ENCODE assay signal across 16 cellular contexts in genomic region chr15:29401644-29402043, GRCh38.
DNase-seq lines count a peak whose midpoint lies in the region; ATAC-seq and TF ChIP-seq lines count a peak whose summit lies in the region.
"Had no signal": no experiment of that assay in that cellular context is flagged by ENCODE, and none has a peak within 500 bp of the region (broad histone marks: within the 10 kb centered on the region; RNA-seq: fewer than 3 reads in every experiment).

No MANE protein-coding gene starts in this region.

- H3K27ac ChIP-seq in 22Rv1 (peak overlapping the region; percentile 66), GM23338 (ENCODE audit: low read depth) (peak overlapping the region; percentile 35; the same call in 1 of the 2 replicates), muscle layer of colon (ENCODE audit: low read depth, low read length) (peak overlapping the region; percentile 48)

- H3K27ac Mint-ChIP-seq in GM23338 (no peak overlapping the region), WTC11 (peak overlapping the region; percentile 77; the same call in 1 of the 2 replicates)
- H3K27ac Mint-ChIP-seq in activated CD8-positive, alpha-beta memory T cell treated with anti-CD3 and anti-CD28 coated beads, Interleukin-2, amount 10 ng/mL, durations not matched to agents 7 days and 5 days, result no peak overlapping the region
- H3K27ac Mint-ChIP-seq: CD4-positive, CD25-positive, alpha-beta regulatory T cell had no signal

- H3K9me3 ChIP-seq in muscle layer of colon (ENCODE audit: low read length), result no peaks in the 10 kb centered on the region
- H3K9me3 ChIP-seq: BLaER1 treated with 17β-estradiol and CSF1 and Interleukin-3, amounts not matched to agents 10 nM and 100 nM had no signal

- H3K4me3 ChIP-seq in GM23338, result no peak overlapping the region
- no peak overlapping the region for H3K4me3 ChIP-seq in muscle layer of colon (ENCODE audit: low read depth in 1 of 2, low read length in 2 of 2)
- H3K4me3 ChIP-seq: BLaER1 treated with 17β-estradiol and CSF1 and Interleukin-3, amounts not matched to agents 10 nM and 100 nM had no signal

- peak overlapping the region; percentile 56 for H3K4me2 ChIP-seq in GM23338
- H3K4me2 ChIP-seq: BLaER1 treated with 17β-estradiol and CSF1 and Interleukin-3, amounts not matched to agents 10 nM and 100 nM had no signal

- H3K36me3 ChIP-seq in GM23338 (ENCODE audit: insufficient read depth) (no peaks in the 10 kb centered on the region), muscle layer of colon (ENCODE audit: insufficient read depth, low read length) (no peaks in the 10 kb centered on the region)
- H3K36me3 ChIP-seq: BLaER1 treated with 17β-estradiol and CSF1 and Interleukin-3, amounts not matched to agents 10 nM and 100 nM had no signal

- H3K9me2 ChIP-seq in GM23338 (ENCODE audit: insufficient read depth), result no peaks in the 10 kb centered on the region

- POLR2A ChIA-PET in WTC11 (lab: Charles Lee), result no interaction called here

- no peak overlapping the region for H3K9ac ChIP-seq in muscle layer of colon (ENCODE audit: low read length)
- H3K9ac ChIP-seq: BLaER1 treated with 17β-estradiol and CSF1 and Interleukin-3, amounts not matched to agents 10 nM and 100 nM had no signal

- no peak for ATAC-seq in GM23338
- no peak for ATAC-seq in WTC11
- no peak for ATAC-seq in activated CD8-positive, alpha-beta memory T cell treated with anti-CD3 and anti-CD28 coated beads, Interleukin-2, amount 10 ng/mL, durations not matched to agents 7 days and 5 days

- H3K4me3 Mint-ChIP-seq in GM23338 (no peak overlapping the region), WTC11 (no peak overlapping the region)
- no peak overlapping the region for H3K4me3 Mint-ChIP-seq in activated CD8-positive, alpha-beta memory T cell treated with anti-CD3 and anti-CD28 coated beads, Interleukin-2, amount 10 ng/mL, durations not matched to agents 7 days and 5 days
- H3K4me3 Mint-ChIP-seq: CD4-positive, CD25-positive, alpha-beta regulatory T cell; H9 had no signal

- peaks cover 47% of the 10 kb centered on the region for H3K4me1 ChIP-seq in GM23338 (ENCODE audit: insufficient read depth)
- H3K4me1 ChIP-seq in muscle layer of colon (ENCODE audit: insufficient read depth, low read length), result peaks cover 28% of the 10 kb centered on the region

- in situ Hi-C loops in KBM-7 (cut with MboI; ENCODE audit: low pct_unique_long_range_greater_than_20kb, low sequenced_read_pairs), result no loop called here

- H3K27me3 Mint-ChIP-seq in GM23338 (ENCODE audit: insufficient read depth, low read depth, poor library complexity) (peaks cover 11% of the 10 kb centered on the region), WTC11 (ENCODE audit: low read depth) (no peaks in the 10 kb centered on the region)
- peaks cover 8% of the 10 kb centered on the region for H3K27me3 Mint-ChIP-seq in activated CD8-positive, alpha-beta memory T cell treated with anti-CD3 and anti-CD28 coated beads, Interleukin-2, amount 10 ng/mL, durations not matched to agents 7 days and 5 days

- TF ChIP-seq CTCF in 22Rv1 (IDR thresholded peaks at IDR 0.05) (no peak), GM23338 (conservative IDR thresholded peaks at IDR 0.05; ENCODE audit: low read depth in 2 of 2) (no peak), WTC11 (IDR thresholded peaks at IDR 0.05) (no peak)

- no peaks in the 10 kb centered on the region for H3K79me2 ChIP-seq in GM23338 (replicated peaks; ENCODE audit: insufficient read depth)

- H3K27me3 ChIP-seq in GM23338 (ENCODE audit: insufficient read depth) (no peaks in the 10 kb centered on the region), muscle layer of colon (ENCODE audit: control insufficient read depth in 1 of 2, insufficient read depth in 2 of 2, low read length in 2 of 2) (no peaks in the 10 kb centered on the region)
- H3K27me3 ChIP-seq: BLaER1 treated with 17β-estradiol and CSF1 and Interleukin-3, amounts not matched to agents 10 nM and 100 nM had no signal

- H3K9me3 Mint-ChIP-seq in GM23338 (no peaks in the 10 kb centered on the region), WTC11 (no peaks in the 10 kb centered on the region)
- no peaks in the 10 kb centered on the region for H3K9me3 Mint-ChIP-seq in activated CD8-positive, alpha-beta memory T cell treated with anti-CD3 and anti-CD28 coated beads, Interleukin-2, amount 10 ng/mL, durations not matched to agents 7 days and 5 days (ENCODE audit: low read depth)
- H3K9me3 Mint-ChIP-seq: CD4-positive, CD25-positive, alpha-beta regulatory T cell; H9 had no signal

- H4K20me1 ChIP-seq in GM23338 (replicated peaks; ENCODE audit: insufficient read depth), result no peaks in the 10 kb centered on the region
- H4K20me1 ChIP-seq: BLaER1 treated with 17β-estradiol and CSF1 and Interleukin-3, amounts not matched to agents 10 nM and 100 nM had no signal

- CTCF ChIA-PET in WTC11 (lab: Charles Lee), result interaction anchor here (1.4 kb wide), 1 partner anchor 262 kb away, joined by 3 read pairs; no protein-coding TSS in a partner anchor
- CTCF ChIA-PET in activated CD8-positive, alpha-beta memory T cell treated with anti-CD3 and anti-CD28 coated beads, Interleukin-2, amount 10 ng/mL, durations not matched to agents 7 days and 5 days (lab: Charles Lee), result no interaction called here

- H2AFZ ChIP-seq in GM23338, result no peak overlapping the region

- H3K4me1 Mint-ChIP-seq in GM23338, result peaks cover 56% of the 10 kb centered on the region
- peaks cover 63% of the 10 kb centered on the region for H3K4me1 Mint-ChIP-seq in WTC11
- H3K4me1 Mint-ChIP-seq in activated CD8-positive, alpha-beta memory T cell treated with anti-CD3 and anti-CD28 coated beads, Interleukin-2, amount 10 ng/mL, durations not matched to agents 7 days and 5 days, result no peaks in the 10 kb centered on the region

- H3K36me3 Mint-ChIP-seq in GM23338 (ENCODE audit: low read depth), result no peaks in the 10 kb centered on the region
- H3K36me3 Mint-ChIP-seq in WTC11, result no peaks in the 10 kb centered on the region
- no peaks in the 10 kb centered on the region for H3K36me3 Mint-ChIP-seq in activated CD8-positive, alpha-beta memory T cell treated with anti-CD3 and anti-CD28 coated beads, Interleukin-2, amount 10 ng/mL, durations not matched to agents 7 days and 5 days
- H3K36me3 Mint-ChIP-seq: CD4-positive, CD25-positive, alpha-beta regulatory T cell had no signal

- no peaks in the 10 kb centered on the region for H3F3A ChIP-seq in GM23338 (replicated peaks; ENCODE audit: low read depth)

- DNase-seq in GM23338 (ENCODE audit: low spot score), result no peak
- DNase-seq in WTC11 (ENCODE audit: low spot score), result no peak
- DNase-seq in activated CD8-positive, alpha-beta memory T cell treated with anti-CD3 and anti-CD28 coated beads, Interleukin-2, amount 10 ng/mL, durations not matched to agents 7 days and 5 days, result no peak
- DNase-seq in KBM-7, result no peak
- no peak for DNase-seq in T-helper 9 cell
- DNase-seq in hepatic stellate cell (ENCODE audit: low spot score), result no peak
- DNase-seq: ACHN; Calu3; CD4-positive, CD25-positive, alpha-beta regulatory T cell; DMS 273 treated with DMSO at 0.1 percent for 48 hours; EL; GOT3; H9 had no signal

TF ChIP-seq in GM23338, 12 proteins besides CTCF, POLR2A, EP300 and RAD21 (continues in another document):
- TF ChIP-seq JUNB (IDR thresholded peaks at IDR 0.05; ENCODE audit: unreplicated experiment) (no peak), EZH2phosphoT487 (IDR thresholded peaks at IDR 0.05; ENCODE audit: unreplicated experiment) (no peak), ZNF331 (CRISPR knock-in tag; IDR thresholded peaks at IDR 0.05; ENCODE audit: low read depth) (no peak)

TF ChIP-seq in WTC11, 78 proteins besides CTCF, POLR2A, EP300 and RAD21:
- TF ChIP-seq TP53 (CRISPR knock-in tag; IDR thresholded peaks at IDR 0.05) (no peak), NFYB (CRISPR knock-in tag; conservative IDR thresholded peaks at IDR 0.05; ENCODE audit: low read depth) (no peak)
